8 cellular contexts compared by ENCODE assay signal in genomic region chr14:35879654-35880249, GRCh38. TPM values are rescaled to one million over a fixed set of nuclear protein-coding genes. Genes with fewer than 3 reads are reported as not detected.
DNase-seq lines count a peak whose midpoint lies in the region; FAIRE-seq and TF ChIP-seq lines count a peak whose summit lies in the region.

No MANE protein-coding gene starts in this region.

- FAIRE-seq in HTR-8/SVneo (lab: Jason Lieb, UNC): no peak

- H3K27ac Mint-ChIP-seq in activated T-helper 1 cell treated with anti-CD3 and anti-CD28 coated beads, Interleukin-12 subunit alpha, Interleukin-12 subunit beta, Interleukin-2, Interleukin-4 antibody, amounts not matched to agents 30 ng/mL and 10 ng/mL and 1 ng/mL, durations not matched to agents 14 hours and 24 hours and 36 hours: no peak overlapping the region

- peak; percentile 6 for DNase-seq in SIG-M5 treated with dmso at 0.1 percent for 504 hours (lab: John Stamatoyannopoulos, UW; ENCODE audit: unreplicated experiment)
- no peak for DNase-seq in SIG-M5 (lab: John Stamatoyannopoulos, UW)
- peak; percentile 30 for DNase-seq in NAMALWA (ENCODE audit: low spot score)
- peak; percentile 22 to 41 for DNase-seq in T47D (ENCODE audit: low read depth in 1 of 2, low spot score in 1 of 2)
- DNase-seq in retinal pigment epithelial cell (ENCODE audit: low read depth): no peak
- DNase-seq in activated T-helper 1 cell treated with anti-CD3 and anti-CD28 coated beads, Interleukin-12 subunit alpha, Interleukin-12 subunit beta, Interleukin-2, Interleukin-4 antibody, amounts not matched to agents 30 ng/mL and 10 ng/mL and 1 ng/mL, durations not matched to agents 14 hours and 24 hours and 36 hours (ENCODE audit: low spot score): no peak
- no peak for DNase-seq in HTR-8/SVneo (ENCODE audit: insufficient read length, low spot score)
- no peak for DNase-seq in posterior vena cava (ENCODE audit: low spot score)

- no peaks in the 10 kb centered on the region for H3K27me3 Mint-ChIP-seq in activated T-helper 1 cell treated with anti-CD3 and anti-CD28 coated beads, Interleukin-12 subunit alpha, Interleukin-12 subunit beta, Interleukin-2, Interleukin-4 antibody, amounts not matched to agents 30 ng/mL and 10 ng/mL and 1 ng/mL, durations not matched to agents 14 hours and 24 hours and 36 hours (ENCODE audit: insufficient read depth)

- H3K36me3 Mint-ChIP-seq in activated T-helper 1 cell treated with anti-CD3 and anti-CD28 coated beads, Interleukin-12 subunit alpha, Interleukin-12 subunit beta, Interleukin-2, Interleukin-4 antibody, amounts not matched to agents 30 ng/mL and 10 ng/mL and 1 ng/mL, durations not matched to agents 14 hours and 24 hours and 36 hours (ENCODE audit: low read depth): no peaks in the 10 kb centered on the region

- peak; percentile 56 for TF ChIP-seq CTCF in retinal pigment epithelial cell (conservative IDR thresholded peaks at IDR 0.05; ENCODE audit: low read depth, low read length)

- no peak overlapping the region for H3K4me3 ChIP-seq in retinal pigment epithelial cell (ENCODE audit: low read length)

- peaks cover 13% of the 10 kb centered on the region for H3K4me1 Mint-ChIP-seq in activated T-helper 1 cell treated with anti-CD3 and anti-CD28 coated beads, Interleukin-12 subunit alpha, Interleukin-12 subunit beta, Interleukin-2, Interleukin-4 antibody, amounts not matched to agents 30 ng/mL and 10 ng/mL and 1 ng/mL, durations not matched to agents 14 hours and 24 hours and 36 hours (ENCODE audit: low read depth)

- in situ Hi-C loops in T47D (cut with HindIII; ENCODE audit: low pct_unique_long_range_greater_than_20kb, low sequenced_read_pairs): no loop called here

- no peak overlapping the region for H3K4me3 Mint-ChIP-seq in activated T-helper 1 cell treated with anti-CD3 and anti-CD28 coated beads, Interleukin-12 subunit alpha, Interleukin-12 subunit beta, Interleukin-2, Interleukin-4 antibody, amounts not matched to agents 30 ng/mL and 10 ng/mL and 1 ng/mL, durations not matched to agents 14 hours and 24 hours and 36 hours

- H3K9me3 Mint-ChIP-seq in activated T-helper 1 cell treated with anti-CD3 and anti-CD28 coated beads, Interleukin-12 subunit alpha, Interleukin-12 subunit beta, Interleukin-2, Interleukin-4 antibody, amounts not matched to agents 30 ng/mL and 10 ng/mL and 1 ng/mL, durations not matched to agents 14 hours and 24 hours and 36 hours: no peaks in the 10 kb centered on the region

- intact Hi-C loops in activated T-helper 1 cell treated with anti-CD3 and anti-CD28 coated beads, Interleukin-12 subunit alpha, Interleukin-12 subunit beta, Interleukin-2, Interleukin-4 antibody, amounts not matched to agents 30 ng/mL and 10 ng/mL and 1 ng/mL, durations not matched to agents 14 hours and 24 hours and 36 hours (cut with micrococcal nuclease): loop anchor here (1.0 to 5.0 kb wide), 3 partner anchors 190 to 678 kb away; no protein-coding TSS in a partner anchor
- intact Hi-C loops in posterior vena cava (cut with DNase I): loop anchor here in 1 of 2 donors (5.0 kb wide), 1 partner anchor 493 kb away; no protein-coding TSS in a partner anchor

RNA-seq across cellular contexts. Expression of gene BRMS1L, which starts 53.6 kb away (rescaled TPM):
- total RNA-seq in activated T-helper 1 cell treated with anti-CD3 and anti-CD28 coated beads, Interleukin-12 subunit alpha, Interleukin-12 subunit beta, Interleukin-2, Interleukin-4 antibody, amounts not matched to agents 30 ng/mL and 10 ng/mL and 1 ng/mL, durations not matched to agents 14 hours and 24 hours and 36 hours: 6.3 and 9.1 TPM in 2 replicates
- 10 to 100 TPM; 12.4 to 17.5 TPM for total RNA-seq in posterior vena cava

Comparison
In these comparisons a context has a peak if more than half of its experiments do, and no peak if none do; other contexts are left out.
1. DNase-seq: peak in SIG-M5 treated with dmso at 0.1 percent for 504 hours (single experiment), NAMALWA (single experiment) and T47D (2 of 2); none in SIG-M5 (single experiment), retinal pigment epithelial cell (single experiment), activated T-helper 1 cell treated with anti-CD3 and anti-CD28 coated beads, Interleukin-12 subunit alpha, Interleukin-12 subunit beta, Interleukin-2, Interleukin-4 antibody, amounts not matched to agents 30 ng/mL and 10 ng/mL and 1 ng/mL, durations not matched to agents 14 hours and 24 hours and 36 hours (single experiment), HTR-8/SVneo (single experiment) and posterior vena cava (single experiment).